In the genomic region with DNA sequence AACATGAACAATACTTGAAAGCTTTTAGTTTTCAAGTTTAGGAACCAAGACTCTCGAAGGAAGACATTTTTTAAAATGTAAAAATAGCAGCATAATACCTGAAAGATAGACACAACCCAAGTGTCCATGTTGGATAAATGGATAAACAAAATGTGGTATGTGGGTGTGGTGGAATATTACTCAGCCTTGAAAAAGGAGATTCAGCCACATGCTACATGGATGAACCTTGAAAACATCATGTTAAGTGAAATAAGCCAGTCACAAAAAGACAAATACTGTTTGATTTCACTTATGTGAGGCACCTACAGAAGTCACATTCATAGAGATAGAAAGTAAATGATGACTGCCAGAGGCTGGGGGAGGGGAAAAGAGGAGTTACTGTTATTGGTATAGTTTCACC, we compare ENCODE assay signal across 4 cellular contexts.
TF ChIP-seq lines count a peak whose summit lies in the region.

No MANE protein-coding gene starts in this region.

TF ChIP-seq in SK-N-SH treated with all-trans-retinoic acid at 6 μM for 48 hours, 23 proteins besides CTCF, POLR2A, EP300 and RAD21:
- TF ChIP-seq, protein P1, sequence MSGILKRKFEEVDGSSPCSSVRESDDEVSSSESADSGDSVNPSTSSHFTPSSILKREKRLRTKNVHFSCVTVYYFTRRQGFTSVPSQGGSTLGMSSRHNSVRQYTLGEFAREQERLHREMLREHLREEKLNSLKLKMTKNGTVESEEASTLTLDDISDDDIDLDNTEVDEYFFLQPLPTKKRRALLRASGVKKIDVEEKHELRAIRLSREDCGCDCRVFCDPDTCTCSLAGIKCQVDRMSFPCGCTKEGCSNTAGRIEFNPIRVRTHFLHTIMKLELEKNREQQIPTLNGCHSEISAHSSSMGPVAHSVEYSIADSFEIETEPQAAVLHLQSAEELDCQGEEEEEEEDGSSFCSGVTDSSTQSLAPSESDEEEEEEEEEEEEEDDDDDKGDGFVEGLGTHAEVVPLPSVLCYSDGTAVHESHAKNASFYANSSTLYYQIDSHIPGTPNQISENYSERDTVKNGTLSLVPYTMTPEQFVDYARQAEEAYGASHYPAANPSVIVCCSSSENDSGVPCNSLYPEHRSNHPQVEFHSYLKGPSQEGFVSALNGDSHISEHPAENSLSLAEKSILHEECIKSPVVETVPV (CRISPR knock-in tag; IDR thresholded peaks at IDR 0.05) = no peak
- no peak for TF ChIP-seq SNAI2 (CRISPR knock-in tag; IDR thresholded peaks at IDR 0.05)
- peak; percentile 77; the same call in 1 of the 2 replicates for TF ChIP-seq ZNF8 (CRISPR knock-in tag; IDR thresholded peaks at IDR 0.05)

TF ChIP-seq in SK-N-SH, 30 proteins besides CTCF, POLR2A, EP300 and RAD21 (continues in another document):
- no peak for TF ChIP-seq GABPA (IDR thresholded peaks at IDR 0.05; ENCODE audit: low read depth)
- no peak for TF ChIP-seq RCOR1 (IDR thresholded peaks at IDR 0.05; ENCODE audit: low read length)
- TF ChIP-seq, protein P2, sequence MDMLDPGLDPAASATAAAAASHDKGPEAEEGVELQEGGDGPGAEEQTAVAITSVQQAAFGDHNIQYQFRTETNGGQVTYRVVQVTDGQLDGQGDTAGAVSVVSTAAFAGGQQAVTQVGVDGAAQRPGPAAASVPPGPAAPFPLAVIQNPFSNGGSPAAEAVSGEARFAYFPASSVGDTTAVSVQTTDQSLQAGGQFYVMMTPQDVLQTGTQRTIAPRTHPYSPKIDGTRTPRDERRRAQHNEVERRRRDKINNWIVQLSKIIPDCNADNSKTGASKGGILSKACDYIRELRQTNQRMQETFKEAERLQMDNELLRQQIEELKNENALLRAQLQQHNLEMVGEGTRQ (IDR thresholded peaks at IDR 0.05; ENCODE audit: borderline replicate concordance, low read depth, low read length) = no peak
- TF ChIP-seq TAF1 (IDR thresholded peaks at IDR 0.05; ENCODE audit: borderline replicate concordance, low read depth, low read length) = no peak
- TF ChIP-seq, protein P3, sequence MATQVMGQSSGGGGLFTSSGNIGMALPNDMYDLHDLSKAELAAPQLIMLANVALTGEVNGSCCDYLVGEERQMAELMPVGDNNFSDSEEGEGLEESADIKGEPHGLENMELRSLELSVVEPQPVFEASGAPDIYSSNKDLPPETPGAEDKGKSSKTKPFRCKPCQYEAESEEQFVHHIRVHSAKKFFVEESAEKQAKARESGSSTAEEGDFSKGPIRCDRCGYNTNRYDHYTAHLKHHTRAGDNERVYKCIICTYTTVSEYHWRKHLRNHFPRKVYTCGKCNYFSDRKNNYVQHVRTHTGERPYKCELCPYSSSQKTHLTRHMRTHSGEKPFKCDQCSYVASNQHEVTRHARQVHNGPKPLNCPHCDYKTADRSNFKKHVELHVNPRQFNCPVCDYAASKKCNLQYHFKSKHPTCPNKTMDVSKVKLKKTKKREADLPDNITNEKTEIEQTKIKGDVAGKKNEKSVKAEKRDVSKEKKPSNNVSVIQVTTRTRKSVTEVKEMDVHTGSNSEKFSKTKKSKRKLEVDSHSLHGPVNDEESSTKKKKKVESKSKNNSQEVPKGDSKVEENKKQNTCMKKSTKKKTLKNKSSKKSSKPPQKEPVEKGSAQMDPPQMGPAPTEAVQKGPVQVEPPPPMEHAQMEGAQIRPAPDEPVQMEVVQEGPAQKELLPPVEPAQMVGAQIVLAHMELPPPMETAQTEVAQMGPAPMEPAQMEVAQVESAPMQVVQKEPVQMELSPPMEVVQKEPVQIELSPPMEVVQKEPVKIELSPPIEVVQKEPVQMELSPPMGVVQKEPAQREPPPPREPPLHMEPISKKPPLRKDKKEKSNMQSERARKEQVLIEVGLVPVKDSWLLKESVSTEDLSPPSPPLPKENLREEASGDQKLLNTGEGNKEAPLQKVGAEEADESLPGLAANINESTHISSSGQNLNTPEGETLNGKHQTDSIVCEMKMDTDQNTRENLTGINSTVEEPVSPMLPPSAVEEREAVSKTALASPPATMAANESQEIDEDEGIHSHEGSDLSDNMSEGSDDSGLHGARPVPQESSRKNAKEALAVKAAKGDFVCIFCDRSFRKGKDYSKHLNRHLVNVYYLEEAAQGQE (IDR thresholded peaks at IDR 0.05; ENCODE audit: low read depth, low read length) = no peak
- TF ChIP-seq, protein P4, sequence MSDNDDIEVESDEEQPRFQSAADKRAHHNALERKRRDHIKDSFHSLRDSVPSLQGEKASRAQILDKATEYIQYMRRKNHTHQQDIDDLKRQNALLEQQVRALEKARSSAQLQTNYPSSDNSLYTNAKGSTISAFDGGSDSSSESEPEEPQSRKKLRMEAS (IDR thresholded peaks at IDR 0.05; ENCODE audit: low read depth) = no peak
- no peak for TF ChIP-seq SIN3A (IDR thresholded peaks at IDR 0.05; ENCODE audit: borderline replicate concordance, low read depth, low read length)
- TF ChIP-seq JUND (IDR thresholded peaks at IDR 0.05) = no peak
- TF ChIP-seq, protein P5, sequence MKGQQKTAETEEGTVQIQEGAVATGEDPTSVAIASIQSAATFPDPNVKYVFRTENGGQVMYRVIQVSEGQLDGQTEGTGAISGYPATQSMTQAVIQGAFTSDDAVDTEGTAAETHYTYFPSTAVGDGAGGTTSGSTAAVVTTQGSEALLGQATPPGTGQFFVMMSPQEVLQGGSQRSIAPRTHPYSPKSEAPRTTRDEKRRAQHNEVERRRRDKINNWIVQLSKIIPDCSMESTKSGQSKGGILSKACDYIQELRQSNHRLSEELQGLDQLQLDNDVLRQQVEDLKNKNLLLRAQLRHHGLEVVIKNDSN (IDR thresholded peaks at IDR 0.05; ENCODE audit: borderline replicate concordance, low read depth) = no peak

TF ChIP-seq in K562, 482 proteins besides CTCF, POLR2A, EP300 and RAD21:
- TF ChIP-seq HNRNPUL1 (IDR thresholded peaks at IDR 0.05; ENCODE audit: low read length) (no peak), ZNF133 (CRISPR knock-in tag; IDR thresholded peaks at IDR 0.05) (no peak), ZBTB7A (IDR thresholded peaks at IDR 0.05; ENCODE audit: borderline replicate concordance, control insufficient read depth, low read depth, low read length) (no peak), HCFC1 (IDR thresholded peaks at IDR 0.05; ENCODE audit: low read depth, low read length) (no peak), RAD51 (IDR thresholded peaks at IDR 0.05; ENCODE audit: borderline replicate concordance, low read depth) (no peak), HDAC3 (IDR thresholded peaks at IDR 0.05; ENCODE audit: borderline replicate concordance, partially characterized antibody) (no peak), PHB (CRISPR knock-in tag; IDR thresholded peaks at IDR 0.05) (no peak), RBM25 (IDR thresholded peaks at IDR 0.05; ENCODE audit: low read depth, low read length, severe bottlenecking) (peak; percentile 88), PHTF2 (CRISPR knock-in tag; IDR thresholded peaks at IDR 0.05) (no peak), HNRNPLL (IDR thresholded peaks at IDR 0.05; ENCODE audit: low read depth, low read length, poor library complexity, severe bottlenecking) (no peak), POLR2AphosphoS5 (IDR thresholded peaks at IDR 0.05; ENCODE audit: control insufficient read depth, insufficient read depth, low read depth, low read length) (no peak), ZNF146 (CRISPR knock-in tag; IDR thresholded peaks at IDR 0.05; ENCODE audit: unreplicated experiment) (peak; percentile 99)
- TF ChIP-seq, protein P6, sequence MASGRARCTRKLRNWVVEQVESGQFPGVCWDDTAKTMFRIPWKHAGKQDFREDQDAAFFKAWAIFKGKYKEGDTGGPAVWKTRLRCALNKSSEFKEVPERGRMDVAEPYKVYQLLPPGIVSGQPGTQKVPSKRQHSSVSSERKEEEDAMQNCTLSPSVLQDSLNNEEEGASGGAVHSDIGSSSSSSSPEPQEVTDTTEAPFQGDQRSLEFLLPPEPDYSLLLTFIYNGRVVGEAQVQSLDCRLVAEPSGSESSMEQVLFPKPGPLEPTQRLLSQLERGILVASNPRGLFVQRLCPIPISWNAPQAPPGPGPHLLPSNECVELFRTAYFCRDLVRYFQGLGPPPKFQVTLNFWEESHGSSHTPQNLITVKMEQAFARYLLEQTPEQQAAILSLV (tag; IDR thresholded peaks at IDR 0.05) = no peak
- TF ChIP-seq, protein P7, sequence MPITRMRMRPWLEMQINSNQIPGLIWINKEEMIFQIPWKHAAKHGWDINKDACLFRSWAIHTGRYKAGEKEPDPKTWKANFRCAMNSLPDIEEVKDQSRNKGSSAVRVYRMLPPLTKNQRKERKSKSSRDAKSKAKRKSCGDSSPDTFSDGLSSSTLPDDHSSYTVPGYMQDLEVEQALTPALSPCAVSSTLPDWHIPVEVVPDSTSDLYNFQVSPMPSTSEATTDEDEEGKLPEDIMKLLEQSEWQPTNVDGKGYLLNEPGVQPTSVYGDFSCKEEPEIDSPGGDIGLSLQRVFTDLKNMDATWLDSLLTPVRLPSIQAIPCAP (CRISPR knock-in tag; IDR thresholded peaks at IDR 0.05; ENCODE audit: borderline replicate concordance) = no peak

TF ChIP-seq in HepG2, 621 proteins besides CTCF, POLR2A, EP300 and RAD21:
- TF ChIP-seq ZNF619 (CRISPR knock-in tag; IDR thresholded peaks at IDR 0.05) (no peak), ZFP41 (CRISPR knock-in tag; IDR thresholded peaks at IDR 0.05; ENCODE audit: borderline replicate concordance) (no peak), ZBTB8A (CRISPR knock-in tag; IDR thresholded peaks at IDR 0.05; ENCODE audit: borderline replicate concordance, low read depth) (no peak), JUN (CRISPR knock-in tag; IDR thresholded peaks at IDR 0.05) (no peak), ZNF569 (CRISPR knock-in tag; IDR thresholded peaks at IDR 0.05; ENCODE audit: borderline replicate concordance) (no peak), IKZF1 (IDR thresholded peaks at IDR 0.05) (no peak), RARA (CRISPR knock-in tag; IDR thresholded peaks at IDR 0.05) (no peak), ATF7-NPFF (CRISPR knock-in tag; IDR thresholded peaks at IDR 0.05; ENCODE audit: low read depth) (no peak), SIN3A (IDR thresholded peaks at IDR 0.05; ENCODE audit: borderline replicate concordance, low read depth, low read length) (no peak), NPAS2 (CRISPR knock-in tag; IDR thresholded peaks at IDR 0.05; ENCODE audit: borderline replicate concordance) (no peak), ZSCAN9 (CRISPR knock-in tag; IDR thresholded peaks at IDR 0.05; ENCODE audit: borderline replicate concordance) (no peak), ZNF367 (CRISPR knock-in tag; IDR thresholded peaks at IDR 0.05; ENCODE audit: borderline replicate concordance) (no peak), ZNF558 (CRISPR knock-in tag; IDR thresholded peaks at IDR 0.05; ENCODE audit: borderline replicate concordance) (no peak), ZBTB7A (CRISPR knock-in tag; IDR thresholded peaks at IDR 0.05) (no peak), MAFF (IDR thresholded peaks at IDR 0.05; ENCODE audit: low read depth, low read length) (no peak), DNMT1 (CRISPR knock-in tag; IDR thresholded peaks at IDR 0.05) (no peak), ZBTB1 (CRISPR knock-in tag; IDR thresholded peaks at IDR 0.05; ENCODE audit: borderline replicate concordance) (no peak)
- TF ChIP-seq, protein P8, sequence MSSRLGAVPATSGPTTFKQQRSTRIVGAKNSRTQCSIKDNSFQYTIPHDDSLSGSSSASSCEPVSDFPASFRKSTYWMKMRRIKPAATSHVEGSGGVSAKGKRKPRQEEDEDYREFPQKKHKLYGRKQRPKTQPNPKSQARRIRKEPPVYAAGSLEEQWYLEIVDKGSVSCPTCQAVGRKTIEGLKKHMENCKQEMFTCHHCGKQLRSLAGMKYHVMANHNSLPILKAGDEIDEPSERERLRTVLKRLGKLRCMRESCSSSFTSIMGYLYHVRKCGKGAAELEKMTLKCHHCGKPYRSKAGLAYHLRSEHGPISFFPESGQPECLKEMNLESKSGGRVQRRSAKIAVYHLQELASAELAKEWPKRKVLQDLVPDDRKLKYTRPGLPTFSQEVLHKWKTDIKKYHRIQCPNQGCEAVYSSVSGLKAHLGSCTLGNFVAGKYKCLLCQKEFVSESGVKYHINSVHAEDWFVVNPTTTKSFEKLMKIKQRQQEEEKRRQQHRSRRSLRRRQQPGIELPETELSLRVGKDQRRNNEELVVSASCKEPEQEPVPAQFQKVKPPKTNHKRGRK (CRISPR knock-in tag; IDR thresholded peaks at IDR 0.05) = no peak
- TF ChIP-seq, protein P9, sequence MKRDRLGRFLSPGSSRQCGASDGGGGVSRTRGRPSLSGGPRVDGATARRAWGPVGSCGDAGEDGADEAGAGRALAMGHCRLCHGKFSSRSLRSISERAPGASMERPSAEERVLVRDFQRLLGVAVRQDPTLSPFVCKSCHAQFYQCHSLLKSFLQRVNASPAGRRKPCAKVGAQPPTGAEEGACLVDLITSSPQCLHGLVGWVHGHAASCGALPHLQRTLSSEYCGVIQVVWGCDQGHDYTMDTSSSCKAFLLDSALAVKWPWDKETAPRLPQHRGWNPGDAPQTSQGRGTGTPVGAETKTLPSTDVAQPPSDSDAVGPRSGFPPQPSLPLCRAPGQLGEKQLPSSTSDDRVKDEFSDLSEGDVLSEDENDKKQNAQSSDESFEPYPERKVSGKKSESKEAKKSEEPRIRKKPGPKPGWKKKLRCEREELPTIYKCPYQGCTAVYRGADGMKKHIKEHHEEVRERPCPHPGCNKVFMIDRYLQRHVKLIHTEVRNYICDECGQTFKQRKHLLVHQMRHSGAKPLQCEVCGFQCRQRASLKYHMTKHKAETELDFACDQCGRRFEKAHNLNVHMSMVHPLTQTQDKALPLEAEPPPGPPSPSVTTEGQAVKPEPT (CRISPR knock-in tag; IDR thresholded peaks at IDR 0.05; ENCODE audit: low read depth) = no peak
- TF ChIP-seq, protein P10, sequence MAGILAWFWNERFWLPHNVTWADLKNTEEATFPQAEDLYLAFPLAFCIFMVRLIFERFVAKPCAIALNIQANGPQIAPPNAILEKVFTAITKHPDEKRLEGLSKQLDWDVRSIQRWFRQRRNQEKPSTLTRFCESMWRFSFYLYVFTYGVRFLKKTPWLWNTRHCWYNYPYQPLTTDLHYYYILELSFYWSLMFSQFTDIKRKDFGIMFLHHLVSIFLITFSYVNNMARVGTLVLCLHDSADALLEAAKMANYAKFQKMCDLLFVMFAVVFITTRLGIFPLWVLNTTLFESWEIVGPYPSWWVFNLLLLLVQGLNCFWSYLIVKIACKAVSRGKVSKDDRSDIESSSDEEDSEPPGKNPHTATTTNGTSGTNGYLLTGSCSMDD (CRISPR knock-in tag; IDR thresholded peaks at IDR 0.05) = no peak
